In the genomic region with DNA sequence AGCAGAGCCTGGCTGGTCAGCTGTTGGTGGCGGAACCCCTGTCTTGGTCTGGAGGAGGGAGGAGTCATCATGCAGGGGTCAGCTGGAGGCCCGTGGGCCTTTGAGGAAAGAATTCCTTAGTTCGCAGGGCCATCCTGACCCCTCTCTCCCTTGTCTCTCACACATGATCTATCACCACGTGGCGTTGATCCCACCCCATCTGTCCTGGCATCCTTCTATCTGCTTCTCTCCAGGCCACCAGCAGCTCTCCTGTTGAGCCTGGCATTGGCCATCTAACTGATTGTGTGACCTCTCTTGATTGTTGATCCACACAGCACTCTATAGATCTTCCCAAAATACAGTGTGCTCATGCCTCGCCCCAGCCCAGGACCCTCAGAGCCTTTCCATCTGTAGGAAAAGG, we compare ENCODE assay signal across 21 cellular contexts.
"Had no signal": no experiment of that assay in that cellular context is flagged by ENCODE, and none has a peak within 500 bp of the region (broad histone marks: within the 10 kb centered on the region; RNA-seq: fewer than 3 reads in every experiment).

No MANE protein-coding gene starts in this region.

- H3K9me3 ChIP-seq: mucosa of descending colon, prostate gland, spleen, testis, tibial artery had no signal

- H3K27ac ChIP-seq: neural progenitor cell, parathyroid adenoma, skin epidermis, spleen, testis, tibial artery had no signal

- FAIRE-seq: frontal cortex, keratinocyte had no signal

- H3K27me3 ChIP-seq: neural progenitor cell, testis, tibial artery had no signal

- H3K4me3 ChIP-seq: mucosa of descending colon, neural progenitor cell, prostate gland, skin epidermis, spleen, testis, tibial artery had no signal

- H2AFZ ChIP-seq: neural progenitor cell, parathyroid adenoma had no signal

- ATAC-seq: effector memory CD8-positive, alpha-beta T cell; mucosa of descending colon; natural killer cell treated with Interleukin-12 subunit alpha and Interleukin-12 subunit beta and Interleukin-15 and Interleukin-18, amount 100 ng/mL, for 72 hours; right cardiac atrium; stimulated activated memory B cell treated with anti-CD40 and anti-IgM and Interleukin-4, amounts not matched to agents 10 μg/mL and 1 μg/mL and 100 μg/mL, for 72 hours; stimulated activated naive CD8-positive, alpha-beta T cell treated with anti-CD3 and anti-CD28 coated beads, Interleukin-15, Interleukin-2, amounts not matched to agents 100 U/mL and 50 U/mL, for 24 hours had no signal

- H3K4me2 ChIP-seq: neural progenitor cell had no signal

- H3K36me3 ChIP-seq: neural progenitor cell, prostate gland, spleen, tibial artery had no signal

- DNase-seq: cortex of kidney; effector memory CD8-positive, alpha-beta T cell; head of caudate nucleus; mesenchymal stem cell; mucosa of descending colon; naive B cell; right cardiac atrium; spleen; stimulated activated CD4-positive, alpha-beta T cell treated with anti-CD3 and anti-CD28 coated beads, Interleukin-4, amount 100 ng/mL, for 4 hours; stimulated activated naive CD8-positive, alpha-beta T cell treated with anti-CD3 and anti-CD28 coated beads, Interleukin-15, Interleukin-2, amounts not matched to agents 100 U/mL and 50 U/mL, for 24 hours; substantia nigra; testis; tibial artery had no signal

- H3K79me2 ChIP-seq: parathyroid adenoma had no signal

- H3K4me1 ChIP-seq: neural progenitor cell, parathyroid adenoma, prostate gland, testis had no signal

- H3K9ac ChIP-seq: neural progenitor cell, parathyroid adenoma had no signal
